In the genomic region with DNA sequence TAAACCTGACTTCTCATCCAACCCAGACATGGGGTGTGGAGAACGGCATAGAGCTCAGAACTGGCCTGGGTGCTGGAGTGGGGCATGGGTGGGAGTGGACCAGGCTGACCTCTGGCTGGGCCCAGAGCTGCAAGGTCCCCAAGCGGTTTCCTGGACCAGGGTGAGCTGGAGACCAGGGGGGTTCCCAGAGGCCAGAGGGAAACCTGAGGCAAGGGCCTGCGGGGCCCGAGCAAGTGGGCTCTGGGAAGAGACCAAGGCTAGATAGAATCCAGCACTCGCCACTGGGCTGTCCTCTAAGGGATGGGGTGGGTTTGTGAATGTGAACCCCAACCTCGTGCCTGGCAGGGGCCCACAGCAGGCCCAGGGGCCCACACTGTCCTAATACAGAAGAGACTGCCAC, we compare ENCODE assay signal across 1 cellular context.
TF ChIP-seq lines count a peak whose summit lies in the region.

No MANE protein-coding gene starts in this region.

TF ChIP-seq in H1, 55 proteins besides CTCF, POLR2A, EP300 and RAD21:
- TF ChIP-seq RXRA (IDR thresholded peaks at IDR 0.05; ENCODE audit: insufficient read depth, low read depth, low read length) (no peak), CEBPB (IDR thresholded peaks at IDR 0.05; ENCODE audit: low read depth, low read length) (no peak), SP4 (IDR thresholded peaks at IDR 0.05; ENCODE audit: low read length) (no peak), SP2 (IDR thresholded peaks at IDR 0.05; ENCODE audit: low read length) (no peak), KDM4A (IDR thresholded peaks at IDR 0.05; ENCODE audit: low read depth, low read length, severe bottlenecking) (no peak), KDM5A (IDR thresholded peaks at IDR 0.05; ENCODE audit: low read length) (no peak), GABPA (IDR thresholded peaks at IDR 0.05; ENCODE audit: borderline replicate concordance, insufficient read depth, low read length) (no peak), SIN3A (conservative IDR thresholded peaks at IDR 0.05 in 1 of 2, IDR thresholded peaks at IDR 0.05 in 1 of 2; ENCODE audit: low read depth in 1 of 2, low read length in 2 of 2) (no peak), CHD2 (IDR thresholded peaks at IDR 0.05; ENCODE audit: low read length) (no peak), CREB1 (IDR thresholded peaks at IDR 0.05) (no peak), TAF1 (IDR thresholded peaks at IDR 0.05; ENCODE audit: low read depth, low read length) (no peak)
- TF ChIP-seq, protein P1, sequence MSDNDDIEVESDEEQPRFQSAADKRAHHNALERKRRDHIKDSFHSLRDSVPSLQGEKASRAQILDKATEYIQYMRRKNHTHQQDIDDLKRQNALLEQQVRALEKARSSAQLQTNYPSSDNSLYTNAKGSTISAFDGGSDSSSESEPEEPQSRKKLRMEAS (IDR thresholded peaks at IDR 0.05), result no peak
- TF ChIP-seq, protein P2, sequence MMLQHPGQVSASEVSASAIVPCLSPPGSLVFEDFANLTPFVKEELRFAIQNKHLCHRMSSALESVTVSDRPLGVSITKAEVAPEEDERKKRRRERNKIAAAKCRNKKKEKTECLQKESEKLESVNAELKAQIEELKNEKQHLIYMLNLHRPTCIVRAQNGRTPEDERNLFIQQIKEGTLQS (IDR thresholded peaks at IDR 0.05; ENCODE audit: insufficient read depth, low read depth, low read length), result no peak
- TF ChIP-seq, protein P3, sequence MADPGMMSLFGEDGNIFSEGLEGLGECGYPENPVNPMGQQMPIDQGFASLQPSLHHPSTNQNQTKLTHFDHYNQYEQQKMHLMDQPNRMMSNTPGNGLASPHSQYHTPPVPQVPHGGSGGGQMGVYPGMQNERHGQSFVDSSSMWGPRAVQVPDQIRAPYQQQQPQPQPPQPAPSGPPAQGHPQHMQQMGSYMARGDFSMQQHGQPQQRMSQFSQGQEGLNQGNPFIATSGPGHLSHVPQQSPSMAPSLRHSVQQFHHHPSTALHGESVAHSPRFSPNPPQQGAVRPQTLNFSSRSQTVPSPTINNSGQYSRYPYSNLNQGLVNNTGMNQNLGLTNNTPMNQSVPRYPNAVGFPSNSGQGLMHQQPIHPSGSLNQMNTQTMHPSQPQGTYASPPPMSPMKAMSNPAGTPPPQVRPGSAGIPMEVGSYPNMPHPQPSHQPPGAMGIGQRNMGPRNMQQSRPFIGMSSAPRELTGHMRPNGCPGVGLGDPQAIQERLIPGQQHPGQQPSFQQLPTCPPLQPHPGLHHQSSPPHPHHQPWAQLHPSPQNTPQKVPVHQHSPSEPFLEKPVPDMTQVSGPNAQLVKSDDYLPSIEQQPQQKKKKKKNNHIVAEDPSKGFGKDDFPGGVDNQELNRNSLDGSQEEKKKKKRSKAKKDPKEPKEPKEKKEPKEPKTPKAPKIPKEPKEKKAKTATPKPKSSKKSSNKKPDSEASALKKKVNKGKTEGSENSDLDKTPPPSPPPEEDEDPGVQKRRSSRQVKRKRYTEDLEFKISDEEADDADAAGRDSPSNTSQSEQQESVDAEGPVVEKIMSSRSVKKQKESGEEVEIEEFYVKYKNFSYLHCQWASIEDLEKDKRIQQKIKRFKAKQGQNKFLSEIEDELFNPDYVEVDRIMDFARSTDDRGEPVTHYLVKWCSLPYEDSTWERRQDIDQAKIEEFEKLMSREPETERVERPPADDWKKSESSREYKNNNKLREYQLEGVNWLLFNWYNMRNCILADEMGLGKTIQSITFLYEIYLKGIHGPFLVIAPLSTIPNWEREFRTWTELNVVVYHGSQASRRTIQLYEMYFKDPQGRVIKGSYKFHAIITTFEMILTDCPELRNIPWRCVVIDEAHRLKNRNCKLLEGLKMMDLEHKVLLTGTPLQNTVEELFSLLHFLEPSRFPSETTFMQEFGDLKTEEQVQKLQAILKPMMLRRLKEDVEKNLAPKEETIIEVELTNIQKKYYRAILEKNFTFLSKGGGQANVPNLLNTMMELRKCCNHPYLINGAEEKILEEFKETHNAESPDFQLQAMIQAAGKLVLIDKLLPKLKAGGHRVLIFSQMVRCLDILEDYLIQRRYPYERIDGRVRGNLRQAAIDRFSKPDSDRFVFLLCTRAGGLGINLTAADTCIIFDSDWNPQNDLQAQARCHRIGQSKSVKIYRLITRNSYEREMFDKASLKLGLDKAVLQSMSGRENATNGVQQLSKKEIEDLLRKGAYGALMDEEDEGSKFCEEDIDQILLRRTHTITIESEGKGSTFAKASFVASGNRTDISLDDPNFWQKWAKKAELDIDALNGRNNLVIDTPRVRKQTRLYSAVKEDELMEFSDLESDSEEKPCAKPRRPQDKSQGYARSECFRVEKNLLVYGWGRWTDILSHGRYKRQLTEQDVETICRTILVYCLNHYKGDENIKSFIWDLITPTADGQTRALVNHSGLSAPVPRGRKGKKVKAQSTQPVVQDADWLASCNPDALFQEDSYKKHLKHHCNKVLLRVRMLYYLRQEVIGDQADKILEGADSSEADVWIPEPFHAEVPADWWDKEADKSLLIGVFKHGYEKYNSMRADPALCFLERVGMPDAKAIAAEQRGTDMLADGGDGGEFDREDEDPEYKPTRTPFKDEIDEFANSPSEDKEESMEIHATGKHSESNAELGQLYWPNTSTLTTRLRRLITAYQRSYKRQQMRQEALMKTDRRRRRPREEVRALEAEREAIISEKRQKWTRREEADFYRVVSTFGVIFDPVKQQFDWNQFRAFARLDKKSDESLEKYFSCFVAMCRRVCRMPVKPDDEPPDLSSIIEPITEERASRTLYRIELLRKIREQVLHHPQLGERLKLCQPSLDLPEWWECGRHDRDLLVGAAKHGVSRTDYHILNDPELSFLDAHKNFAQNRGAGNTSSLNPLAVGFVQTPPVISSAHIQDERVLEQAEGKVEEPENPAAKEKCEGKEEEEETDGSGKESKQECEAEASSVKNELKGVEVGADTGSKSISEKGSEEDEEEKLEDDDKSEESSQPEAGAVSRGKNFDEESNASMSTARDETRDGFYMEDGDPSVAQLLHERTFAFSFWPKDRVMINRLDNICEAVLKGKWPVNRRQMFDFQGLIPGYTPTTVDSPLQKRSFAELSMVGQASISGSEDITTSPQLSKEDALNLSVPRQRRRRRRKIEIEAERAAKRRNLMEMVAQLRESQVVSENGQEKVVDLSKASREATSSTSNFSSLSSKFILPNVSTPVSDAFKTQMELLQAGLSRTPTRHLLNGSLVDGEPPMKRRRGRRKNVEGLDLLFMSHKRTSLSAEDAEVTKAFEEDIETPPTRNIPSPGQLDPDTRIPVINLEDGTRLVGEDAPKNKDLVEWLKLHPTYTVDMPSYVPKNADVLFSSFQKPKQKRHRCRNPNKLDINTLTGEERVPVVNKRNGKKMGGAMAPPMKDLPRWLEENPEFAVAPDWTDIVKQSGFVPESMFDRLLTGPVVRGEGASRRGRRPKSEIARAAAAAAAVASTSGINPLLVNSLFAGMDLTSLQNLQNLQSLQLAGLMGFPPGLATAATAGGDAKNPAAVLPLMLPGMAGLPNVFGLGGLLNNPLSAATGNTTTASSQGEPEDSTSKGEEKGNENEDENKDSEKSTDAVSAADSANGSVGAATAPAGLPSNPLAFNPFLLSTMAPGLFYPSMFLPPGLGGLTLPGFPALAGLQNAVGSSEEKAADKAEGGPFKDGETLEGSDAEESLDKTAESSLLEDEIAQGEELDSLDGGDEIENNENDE (IDR thresholded peaks at IDR 0.05; ENCODE audit: insufficient replicate concordance, low read length), result no peak
